8 cellular contexts compared by ENCODE assay signal in the genomic region with DNA sequence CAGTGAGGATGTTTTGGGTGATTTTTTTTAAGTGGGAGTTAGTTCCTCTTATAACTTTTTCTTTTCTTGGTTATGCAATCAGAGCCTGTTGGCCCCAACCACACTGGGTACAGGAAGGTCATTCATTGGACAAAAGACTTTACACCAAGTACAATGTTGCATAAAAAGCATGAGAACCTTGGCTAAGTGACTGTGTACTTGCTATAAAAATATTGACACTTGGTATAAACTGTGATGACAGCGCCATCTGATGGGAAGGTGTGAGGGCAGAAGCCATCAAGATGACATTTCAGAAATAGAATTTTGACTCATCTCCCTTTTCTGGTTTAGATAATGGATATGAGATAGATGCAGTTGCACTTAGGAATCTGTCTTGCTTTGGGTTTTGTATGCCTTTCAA.
A peak's percentile ranks its signal among the peaks of the same experiment; 100 is the strongest.
DNase-seq lines count a peak whose midpoint lies in the region; ATAC-seq, FAIRE-seq and TF ChIP-seq lines count a peak whose summit lies in the region.

No MANE protein-coding gene starts in this region.

- BruUV-seq in K562 (replicated peaks; lab: Mats Ljungman, UMichigan) = no TSS peak

- no peak overlapping the region for H3K4me3 ChIP-seq in K562

- no peaks in the 10 kb centered on the region for H3K27me3 ChIP-seq in K562 (ENCODE audit: control insufficient read depth in 2 of 2, insufficient read depth in 2 of 2, low read length in 2 of 2)

- H3K9ac ChIP-seq in K562 (ENCODE audit: insufficient read depth in 1 of 2, low read depth in 2 of 2, low read length in 2 of 2) = no peak overlapping the region

- POLR2A ChIA-PET in K562 (lab: Yijun Ruan, JAX) = interaction anchor here (0.6 to 1.2 kb wide), 2 partner anchors 10 to 15 kb away, joined by 4 read pairs; no protein-coding TSS in a partner anchor

- H3K4me1 ChIP-seq in K562 (replicated peaks in 1 of 2; ENCODE audit: control insufficient read depth in 2 of 2, insufficient read depth in 2 of 2, low read length in 2 of 2) = peaks cover 3 to 15% of the 10 kb centered on the region in 2 experiments; a peak in 4 of 5 replicates

- H3K9me3 ChIP-seq in K562 (replicated peaks; ENCODE audit: control insufficient read depth, insufficient read depth, low read depth, low read length) = no peaks in the 10 kb centered on the region

- H3K79me2 ChIP-seq in K562 (ENCODE audit: control insufficient read depth, insufficient read depth, low read length) = no peaks in the 10 kb centered on the region

- CTCF ChIA-PET in K562 (lab: Yijun Ruan, JAX; ENCODE audit: low intra/inter-chr PET ratio) = interaction anchor here (0.8 to 1.1 kb wide), 2 partner anchors 126 to 407 kb away, joined by 3 to 6 read pairs; no protein-coding TSS in a partner anchor

- H3K9me1 ChIP-seq in K562 (ENCODE audit: control insufficient read depth, insufficient read depth, low read length) = no peaks in the 10 kb centered on the region

- intact Hi-C loops in K562 (cut with micrococcal nuclease) = loop anchor here (1.0 to 5.0 kb wide), 4 partner anchors 125 to 406 kb away; a partner anchor contains a TSS
- intact Hi-C loops in left colon (cut with DNase I, micrococcal nuclease) = no loop called here

- H3K4me2 ChIP-seq in K562 (ENCODE audit: insufficient read depth, low read length) = no peak overlapping the region

- no peaks in the 10 kb centered on the region for H3K36me3 ChIP-seq in K562 (ENCODE audit: control insufficient read depth, insufficient read depth, low read length)

- H2AFZ ChIP-seq in K562 (ENCODE audit: low read depth, low read length) = no peak overlapping the region

- FAIRE-seq in RCC 7860 (lab: Jason Lieb, UNC) (no peak), K562 (lab: Jason Lieb, UNC) (peak; percentile 48)

- H4K20me1 ChIP-seq in K562 (replicated peaks; ENCODE audit: control insufficient read depth, insufficient read depth, low read length) = no peaks in the 10 kb centered on the region

- TF ChIP-seq CTCF in K562 (IDR thresholded peaks at IDR 0.05 in 2 of 3, conservative IDR thresholded peaks at IDR 0.05 in 1 of 3; ENCODE audit: insufficient read depth in 2 of 3, low read depth in 1 of 3, low read length in 3 of 3) = peak; percentile 57 to 85 (median 71); a peak in 5 of 6 replicates

- no peak for TF ChIP-seq POLR2A in K562 (conservative IDR thresholded peaks at IDR 0.05)

- 6% methylated on average over 1 of the region's 1 CpG for WGBS in K562 (ENCODE audit: insufficient coverage, low coverage, missing lambda C conversion rate)

- DNase-seq in COLO829 (ENCODE audit: low spot score) = peak; percentile 19
- peak; percentile 11 for DNase-seq in GM19238 (ENCODE audit: insufficient read length, low spot score)
- peak; percentile 23 for DNase-seq in RCC 7860 (ENCODE audit: low spot score)
- peak in 2 of 4 experiments; percentile 44 to 71 for DNase-seq in K562 (ENCODE audit: extremely low read depth in 1 of 4, low spot score in 3 of 4)
- DNase-seq in left colon = peak; percentile 54 to 72
- peak; percentile 56 for DNase-seq in stimulated activated CD8-positive, alpha-beta memory T cell treated with anti-CD3 and anti-CD28 coated beads, Interleukin-4, amount 100 ng/mL, for 48 hours

- TF ChIP-seq EP300 in Ishikawa (IDR thresholded peaks at IDR 0.05; ENCODE audit: borderline replicate concordance) (no peak), K562 (IDR thresholded peaks at IDR 0.05; ENCODE audit: low read length) (no peak)

- TF ChIP-seq RAD21 in Ishikawa (IDR thresholded peaks at IDR 0.05; ENCODE audit: low read depth) = peak; percentile 83
- TF ChIP-seq RAD21 in K562 (CRISPR knock-in tag; conservative IDR thresholded peaks at IDR 0.05 in 1 of 2, IDR thresholded peaks at IDR 0.05 in 1 of 2) = peak; percentile 86 to 92

- in situ Hi-C loops in K562 (cut with MboI) = no loop called here

- no peak overlapping the region for H3K27ac ChIP-seq in K562 (ENCODE audit: extremely low read depth, low read depth, low read length)

- ATAC-seq in K562 (peak; percentile 77), left colon (peak; percentile 80), GM21528 (IDR thresholded peaks at IDR 0.05; ENCODE audit: low FRiP score, unreplicated experiment) (no peak)

TF ChIP-seq in Ishikawa, 13 proteins besides CTCF, POLR2A, EP300 and RAD21:
- no peak for TF ChIP-seq EGR1 (IDR thresholded peaks at IDR 0.05)
- TF ChIP-seq TEAD4 (IDR thresholded peaks at IDR 0.05) = no peak
- TF ChIP-seq CEBPB (IDR thresholded peaks at IDR 0.05) = 0 out of 2 replicates have a peak, but pooled peaks have one; percentile 23

TF ChIP-seq in K562, 482 proteins besides CTCF, POLR2A, EP300 and RAD21 (continues in another document):
- TF ChIP-seq, protein P1, sequence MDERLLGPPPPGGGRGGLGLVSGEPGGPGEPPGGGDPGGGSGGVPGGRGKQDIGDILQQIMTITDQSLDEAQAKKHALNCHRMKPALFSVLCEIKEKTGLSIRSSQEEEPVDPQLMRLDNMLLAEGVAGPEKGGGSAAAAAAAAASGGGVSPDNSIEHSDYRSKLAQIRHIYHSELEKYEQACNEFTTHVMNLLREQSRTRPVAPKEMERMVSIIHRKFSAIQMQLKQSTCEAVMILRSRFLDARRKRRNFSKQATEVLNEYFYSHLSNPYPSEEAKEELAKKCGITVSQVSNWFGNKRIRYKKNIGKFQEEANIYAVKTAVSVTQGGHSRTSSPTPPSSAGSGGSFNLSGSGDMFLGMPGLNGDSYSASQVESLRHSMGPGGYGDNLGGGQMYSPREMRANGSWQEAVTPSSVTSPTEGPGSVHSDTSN (CRISPR knock-in tag; IDR thresholded peaks at IDR 0.05; ENCODE audit: low read depth) = no peak
- TF ChIP-seq, protein P1 (tag; conservative IDR thresholded peaks at IDR 0.05; ENCODE audit: low read depth) = 0 out of 2 replicates have a peak, but pooled peaks have one; percentile 42
- TF ChIP-seq HDGF (IDR thresholded peaks at IDR 0.05) (no peak), RB1 (IDR thresholded peaks at IDR 0.05; ENCODE audit: low read depth) (no peak), PTTG1 (tag; IDR thresholded peaks at IDR 0.05; ENCODE audit: low read depth) (no peak), KDM5B (IDR thresholded peaks at IDR 0.05; ENCODE audit: insufficient replicate concordance, low read depth, low read length) (no peak), DDX20 (tag; IDR thresholded peaks at IDR 0.05; ENCODE audit: low read depth) (no peak), RBFOX2 (IDR thresholded peaks at IDR 0.05; ENCODE audit: low read depth, low read length) (no peak), MEIS2 (IDR thresholded peaks at IDR 0.05; ENCODE audit: partially characterized antibody) (peak; percentile 59), ZNF696 (CRISPR knock-in tag; conservative IDR thresholded peaks at IDR 0.05) (no peak), ZC3H8 (IDR thresholded peaks at IDR 0.05) (no peak), NCOA2 (IDR thresholded peaks at IDR 0.05; ENCODE audit: partially characterized antibody in 2 of 2) (no peak), POLR2G (IDR thresholded peaks at IDR 0.05; ENCODE audit: low read depth, low read length) (no peak), NFE2 (IDR thresholded peaks at IDR 0.05; ENCODE audit: low read depth) (peak; percentile 52), NRF1 (conservative IDR thresholded peaks at IDR 0.05 in 1 of 2, IDR thresholded peaks at IDR 0.05 in 1 of 2) (no peak), CBFB (CRISPR knock-in tag; IDR thresholded peaks at IDR 0.05) (no peak), NELFE (IDR thresholded peaks at IDR 0.05; ENCODE audit: insufficient read depth, insufficient read length) (no peak), FOXK2 (conservative IDR thresholded peaks at IDR 0.05 in 1 of 2, IDR thresholded peaks at IDR 0.05 in 1 of 2; ENCODE audit: low read depth in 2 of 2) (no peak), MEF2A (IDR thresholded peaks at IDR 0.05; ENCODE audit: control insufficient read depth, low read depth, low read length) (peak; percentile 87), MECOM (CRISPR knock-in tag; IDR thresholded peaks at IDR 0.05) (peak; percentile 64; the same call in 1 of the 2 replicates), SMC3 (conservative IDR thresholded peaks at IDR 0.05; ENCODE audit: insufficient read depth, low read depth, low read length) (peak; percentile 80)
- TF ChIP-seq, protein P2, sequence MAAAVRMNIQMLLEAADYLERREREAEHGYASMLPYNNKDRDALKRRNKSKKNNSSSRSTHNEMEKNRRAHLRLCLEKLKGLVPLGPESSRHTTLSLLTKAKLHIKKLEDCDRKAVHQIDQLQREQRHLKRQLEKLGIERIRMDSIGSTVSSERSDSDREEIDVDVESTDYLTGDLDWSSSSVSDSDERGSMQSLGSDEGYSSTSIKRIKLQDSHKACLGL (CRISPR knock-in tag; IDR thresholded peaks at IDR 0.05; ENCODE audit: borderline replicate concordance, poor library complexity, severe bottlenecking) = no peak
- TF ChIP-seq, protein P3, sequence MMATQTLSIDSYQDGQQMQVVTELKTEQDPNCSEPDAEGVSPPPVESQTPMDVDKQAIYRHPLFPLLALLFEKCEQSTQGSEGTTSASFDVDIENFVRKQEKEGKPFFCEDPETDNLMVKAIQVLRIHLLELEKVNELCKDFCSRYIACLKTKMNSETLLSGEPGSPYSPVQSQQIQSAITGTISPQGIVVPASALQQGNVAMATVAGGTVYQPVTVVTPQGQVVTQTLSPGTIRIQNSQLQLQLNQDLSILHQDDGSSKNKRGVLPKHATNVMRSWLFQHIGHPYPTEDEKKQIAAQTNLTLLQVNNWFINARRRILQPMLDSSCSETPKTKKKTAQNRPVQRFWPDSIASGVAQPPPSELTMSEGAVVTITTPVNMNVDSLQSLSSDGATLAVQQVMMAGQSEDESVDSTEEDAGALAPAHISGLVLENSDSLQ (IDR thresholded peaks at IDR 0.05) = peak; percentile 40; the same call in 1 of the 2 replicates
- TF ChIP-seq, protein P4, sequence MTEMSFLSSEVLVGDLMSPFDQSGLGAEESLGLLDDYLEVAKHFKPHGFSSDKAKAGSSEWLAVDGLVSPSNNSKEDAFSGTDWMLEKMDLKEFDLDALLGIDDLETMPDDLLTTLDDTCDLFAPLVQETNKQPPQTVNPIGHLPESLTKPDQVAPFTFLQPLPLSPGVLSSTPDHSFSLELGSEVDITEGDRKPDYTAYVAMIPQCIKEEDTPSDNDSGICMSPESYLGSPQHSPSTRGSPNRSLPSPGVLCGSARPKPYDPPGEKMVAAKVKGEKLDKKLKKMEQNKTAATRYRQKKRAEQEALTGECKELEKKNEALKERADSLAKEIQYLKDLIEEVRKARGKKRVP (CRISPR knock-in tag; IDR thresholded peaks at IDR 0.05) = no peak
